ENCODE assay signal across 23 cellular contexts in the genomic region with DNA sequence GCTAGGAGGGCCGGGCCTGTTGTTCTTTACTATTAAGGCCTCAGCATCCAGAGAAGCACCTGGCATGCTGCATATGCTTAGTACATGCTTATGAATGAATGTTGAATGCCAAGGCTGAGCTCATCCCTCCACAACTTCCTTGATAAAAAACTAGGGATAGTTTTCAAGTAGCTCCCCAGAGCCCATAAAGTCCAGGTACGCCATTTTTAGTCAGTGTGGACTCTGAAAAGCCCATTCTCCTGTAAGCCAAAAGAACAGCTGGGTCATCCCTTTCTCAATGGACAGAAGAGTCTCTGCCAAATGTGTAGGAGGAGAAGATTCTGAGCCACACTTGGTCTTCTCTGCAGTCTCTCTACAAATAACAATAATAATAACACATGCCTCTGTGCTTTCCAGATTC. TPM values are rescaled to one million over a fixed set of nuclear protein-coding genes. Genes with fewer than 3 reads are reported as not detected.
A peak's percentile ranks its signal among the peaks of the same experiment; 100 is the strongest.
DNase-seq lines count a peak whose midpoint lies in the region; ATAC-seq and TF ChIP-seq lines count a peak whose summit lies in the region.
"Had no signal": no experiment of that assay in that cellular context is flagged by ENCODE, and none has a peak within 500 bp of the region (broad histone marks: within the 10 kb centered on the region; RNA-seq: fewer than 3 reads in every experiment).

No MANE protein-coding gene starts in this region.

- H3K36me3 Mint-ChIP-seq in stimulated activated memory B cell treated with anti-CD40 and anti-IgM and Interleukin-4, amounts not matched to agents 10 μg/mL and 1 μg/mL and 100 μg/mL, for 72 hours = no peaks in the 10 kb centered on the region
- H3K36me3 Mint-ChIP-seq: CD4-positive, CD25-positive, alpha-beta regulatory T cell had no signal

- H3K9me3 Mint-ChIP-seq in stimulated activated memory B cell treated with anti-CD40 and anti-IgM and Interleukin-4, amounts not matched to agents 10 μg/mL and 1 μg/mL and 100 μg/mL, for 72 hours = no peaks in the 10 kb centered on the region
- H3K9me3 Mint-ChIP-seq: CD4-positive, CD25-positive, alpha-beta regulatory T cell; HFFc6 had no signal

- H3K27me3 ChIP-seq in GM23248 (replicated peaks; ENCODE audit: insufficient read depth) (no peaks in the 10 kb centered on the region), OCI-LY1 (ENCODE audit: insufficient read depth, low read length) (no peaks in the 10 kb centered on the region), osteoblast (ENCODE audit: insufficient read depth, low read length) (no peaks in the 10 kb centered on the region)

- H3K27me3 Mint-ChIP-seq in stimulated activated memory B cell treated with anti-CD40 and anti-IgM and Interleukin-4, amounts not matched to agents 10 μg/mL and 1 μg/mL and 100 μg/mL, for 72 hours = no peaks in the 10 kb centered on the region

- H3K9ac ChIP-seq in GM23248 = no peak overlapping the region
- H3K9ac ChIP-seq in OCI-LY1 (ENCODE audit: low read length) = no peak overlapping the region; the same call in 1 of the 2 replicates

- TF ChIP-seq CTCF in OCI-LY1 (IDR thresholded peaks at IDR 0.05; ENCODE audit: low read length) (no peak), fibroblast of the aortic adventitia (IDR thresholded peaks at IDR 0.05; ENCODE audit: insufficient read depth, low read length) (no peak), osteoblast (IDR thresholded peaks at IDR 0.05; ENCODE audit: extremely low read depth, low read depth, low read length) (no peak)

- H3K36me3 ChIP-seq in GM23248 (ENCODE audit: low read depth) (no peaks in the 10 kb centered on the region), OCI-LY1 (ENCODE audit: insufficient read depth, low read length) (no peaks in the 10 kb centered on the region), osteoblast (ENCODE audit: insufficient read depth, low read length) (no peaks in the 10 kb centered on the region)

- ATAC-seq in GM21737 (IDR thresholded peaks at IDR 0.05; ENCODE audit: unreplicated experiment) = no peak
- ATAC-seq in stimulated activated memory B cell treated with anti-CD40 and anti-IgM and Interleukin-4, amounts not matched to agents 10 μg/mL and 1 μg/mL and 100 μg/mL, for 72 hours = no peak
- ATAC-seq: SK-N-SH treated with all-trans-retinoic acid at 6 μM for 48 hours had no signal

- no peak overlapping the region for H3K27ac ChIP-seq in GM23248
- H3K27ac ChIP-seq in OCI-LY1 (ENCODE audit: low read depth, low read length, poor library complexity, severe bottlenecking) = peak overlapping the region; percentile 60
- H3K27ac ChIP-seq in osteoblast (ENCODE audit: low read depth, low read length) = no peak overlapping the region

- H3F3A ChIP-seq in GM23248 (ENCODE audit: insufficient read depth) (peaks cover 8% of the 10 kb centered on the region), OCI-LY1 (ENCODE audit: insufficient read depth, low read length) (no peaks in the 10 kb centered on the region)

- H3K4me3 Mint-ChIP-seq in stimulated activated memory B cell treated with anti-CD40 and anti-IgM and Interleukin-4, amounts not matched to agents 10 μg/mL and 1 μg/mL and 100 μg/mL, for 72 hours = no peak overlapping the region
- H3K4me3 Mint-ChIP-seq: CD4-positive, CD25-positive, alpha-beta regulatory T cell; HFFc6 had no signal

- no peak overlapping the region for H3K4me3 ChIP-seq in GM23248
- peak overlapping the region; percentile 3 for H3K4me3 ChIP-seq in OCI-LY1 (ENCODE audit: low read depth, low read length, poor library complexity, severe bottlenecking)
- no peak overlapping the region for H3K4me3 ChIP-seq in fibroblast of the aortic adventitia (ENCODE audit: low read depth, low read length)
- no peak overlapping the region for H3K4me3 ChIP-seq in osteoblast (ENCODE audit: insufficient read depth, low read length)

- WGBS in GM23248 (ENCODE audit: low coverage in 1 of 2, low lambda C conversion rate in 2 of 2, missing lambda C conversion rate in 2 of 2), 2 experiments = 95 to 100% methylated on average over 2 of the region's 2 CpGs

- peaks cover 26% of the 10 kb centered on the region for H3K4me1 Mint-ChIP-seq in stimulated activated memory B cell treated with anti-CD40 and anti-IgM and Interleukin-4, amounts not matched to agents 10 μg/mL and 1 μg/mL and 100 μg/mL, for 72 hours

- in situ Hi-C loops in GM23248 (cut with MboI) = no loop called here

- H3K4me2 ChIP-seq in GM23248 (ENCODE audit: unreplicated experiment) (no peak overlapping the region), OCI-LY1 (ENCODE audit: low read length) (peak overlapping the region; percentile 32; the same call in 1 of the 2 replicates), osteoblast (ENCODE audit: insufficient read depth, low read length) (no peak overlapping the region)

- H2AFZ ChIP-seq in GM23248 (no peak overlapping the region), OCI-LY1 (ENCODE audit: low read length) (no peak overlapping the region), osteoblast (ENCODE audit: low read length) (no peak overlapping the region)

- H3K9me2 ChIP-seq in GM23248 (ENCODE audit: insufficient read depth) = no peaks in the 10 kb centered on the region
- H3K9me2 ChIP-seq in OCI-LY1 (ENCODE audit: low read depth, low read length) = no peaks in the 10 kb centered on the region

- no peak overlapping the region for H3K27ac Mint-ChIP-seq in stimulated activated memory B cell treated with anti-CD40 and anti-IgM and Interleukin-4, amounts not matched to agents 10 μg/mL and 1 μg/mL and 100 μg/mL, for 72 hours
- H3K27ac Mint-ChIP-seq: CD4-positive, CD25-positive, alpha-beta regulatory T cell; HFFc6 had no signal

- no peaks in the 10 kb centered on the region for H3K79me2 ChIP-seq in GM23248 (ENCODE audit: insufficient read depth)
- H3K79me2 ChIP-seq in OCI-LY1 (ENCODE audit: insufficient read depth, low read length) = no peaks in the 10 kb centered on the region
- no peaks in the 10 kb centered on the region for H3K79me2 ChIP-seq in osteoblast (ENCODE audit: insufficient read depth, low read length)

- DNase-seq in GM23248 (peak; percentile 53), fibroblast of the aortic adventitia (ENCODE audit: low read depth) (peak; percentile 25), osteoblast (ENCODE audit: insufficient read length, low spot score, missing footprints) (peak; percentile 78), iPS-NIHi7 (ENCODE audit: extremely low spot score) (no peak)
- DNase-seq: ACHN; AML-193; Caco-2; CD4-positive, CD25-positive, alpha-beta regulatory T cell; H7; HFFc6; MM.1S; NCI-H1092; NCI-H1436 treated with DMSO at 0.1 percent for 48 hours; NCI-H2081; NCI-H2171 treated with DMSO at 0.1 percent for 48 hours; SIG-M5 had no signal

- H4K20me1 ChIP-seq in GM23248 (ENCODE audit: insufficient read depth) = no peaks in the 10 kb centered on the region
- no peaks in the 10 kb centered on the region for H4K20me1 ChIP-seq in OCI-LY1 (ENCODE audit: insufficient read depth, low read length)
- H4K20me1 ChIP-seq in osteoblast (ENCODE audit: insufficient read depth, low read length) = no peaks in the 10 kb centered on the region

- H3K4me1 ChIP-seq in GM23248 (ENCODE audit: insufficient read depth) = peaks cover 17% of the 10 kb centered on the region
- peaks cover 38% of the 10 kb centered on the region for H3K4me1 ChIP-seq in OCI-LY1 (ENCODE audit: insufficient read depth, low read length, severe bottlenecking)
- peaks cover 12% of the 10 kb centered on the region for H3K4me1 ChIP-seq in osteoblast (ENCODE audit: insufficient read depth, low read length)
- H3K4me1 ChIP-seq: Caco-2 had no signal

- H3K9me3 ChIP-seq in GM23248 (ENCODE audit: low read depth) (no peaks in the 10 kb centered on the region), OCI-LY1 (ENCODE audit: low read length) (no peaks in the 10 kb centered on the region), osteoblast (ENCODE audit: low read depth, low read length) (no peaks in the 10 kb centered on the region)
- H3K9me3 ChIP-seq: Caco-2 had no signal

RNA-seq across cellular contexts. Expression of a gene that starts 8.9 kb away (rescaled TPM):
- total RNA-seq in GM23248 (2014; rRNA removed; shearing (Covaris generic)) = 6.7 and 7.2 TPM in 2 replicates
- polyA plus RNA-seq in GM23248 (2016; fragmentation: Nextera tagmentation; extraction: Ambion mirVana) = 3.4 and 3.5 TPM in 2 replicates
- 5.8 and 22.0 TPM in 2 replicates for total RNA-seq in fibroblast of the aortic adventitia (ENCODE audit: low replicate concordance)
- total RNA-seq in osteoblast = 31.5 and 39.8 TPM in 2 replicates
- total RNA-seq: HT-29, NCI-H460 had no signal

RNA-seq across cellular contexts. Expression of a gene that starts 35.5 kb away (rescaled TPM):
- not detected in 2 replicates for total RNA-seq in GM23248 (2014; rRNA removed; shearing (Covaris generic))
- 0.87 TPM in 1 of 2 replicates, not detected in the other for polyA plus RNA-seq in GM23248 (2016; fragmentation: Nextera tagmentation; extraction: Ambion mirVana)
- total RNA-seq in fibroblast of the aortic adventitia (ENCODE audit: low replicate concordance) (not detected in 2 replicates), osteoblast (0.72 TPM in 1 of 2 replicates, not detected in the other)
- total RNA-seq: Caco-2; CD4-positive, CD25-positive, alpha-beta regulatory T cell; H7; HFFc6; HT-29; NCI-H460; RPMI7951 had no signal
- polyA plus RNA-seq: CD4-positive, CD25-positive, alpha-beta regulatory T cell had no signal

RNA-seq across cellular contexts. Expression of a gene that starts 55.6 kb away (rescaled TPM):
- 66.1 and 91.5 TPM in 2 replicates for total RNA-seq in GM23248 (2014; rRNA removed; shearing (Covaris generic))
- polyA plus RNA-seq in GM23248 (2016; fragmentation: Nextera tagmentation; extraction: Ambion mirVana) = 106 and 113 TPM in 2 replicates
- total RNA-seq in fibroblast of the aortic adventitia (ENCODE audit: low replicate concordance) (32.9 and 128 TPM in 2 replicates), osteoblast (80.3 and 96.1 TPM in 2 replicates)
